In the genomic region with DNA sequence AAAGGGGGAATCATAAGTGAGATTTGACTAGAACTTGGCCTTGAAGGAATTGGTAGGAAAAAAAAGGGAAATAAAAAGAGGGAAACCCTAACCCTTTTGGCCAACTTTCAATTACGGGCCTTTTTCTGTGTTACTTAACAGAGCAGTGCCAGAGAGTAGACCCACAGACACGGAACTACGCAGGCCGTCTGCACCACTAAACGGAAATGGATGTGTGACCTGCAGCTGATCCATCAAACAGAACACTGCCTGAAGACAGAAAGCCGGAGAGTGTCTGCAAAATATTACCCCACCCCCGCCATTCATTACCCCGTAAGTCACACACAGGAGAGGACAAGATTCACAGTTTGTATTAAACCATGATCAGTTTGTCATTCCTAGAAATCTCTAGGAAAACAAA, we compare ENCODE assay signal across 9 cellular contexts.
"Had no signal": no experiment of that assay in that cellular context is flagged by ENCODE, and none has a peak within 500 bp of the region (broad histone marks: within the 10 kb centered on the region; RNA-seq: fewer than 3 reads in every experiment).

No MANE protein-coding gene starts in this region.

- FAIRE-seq: small intestine had no signal

- H3K4me3 ChIP-seq: gastroesophageal sphincter, stomach, thoracic aorta had no signal

- ATAC-seq: gastroesophageal sphincter, right cardiac atrium had no signal

- DNase-seq: activated CD4-positive, alpha-beta T cell treated with anti-CD3 and anti-CD28 coated beads for 48 hours; activated naive CD4-positive, alpha-beta T cell treated with anti-CD3 and anti-CD28 coated beads, Interleukin-2, amount 50 U/mL, for 16 hours; cortex of kidney; effector CD8-positive, alpha-beta T cell; right cardiac atrium; small intestine; stomach had no signal

- H3K27ac ChIP-seq: gastroesophageal sphincter, stomach, thoracic aorta had no signal

- H3K4me1 ChIP-seq: gastroesophageal sphincter, stomach had no signal

- H3K27me3 ChIP-seq: gastroesophageal sphincter, stomach had no signal

- H3K9me3 ChIP-seq: gastroesophageal sphincter, stomach, thoracic aorta had no signal

- H3K36me3 ChIP-seq: gastroesophageal sphincter, stomach, thoracic aorta had no signal
